ENCODE assay signal across 2 cellular contexts in the genomic region with DNA sequence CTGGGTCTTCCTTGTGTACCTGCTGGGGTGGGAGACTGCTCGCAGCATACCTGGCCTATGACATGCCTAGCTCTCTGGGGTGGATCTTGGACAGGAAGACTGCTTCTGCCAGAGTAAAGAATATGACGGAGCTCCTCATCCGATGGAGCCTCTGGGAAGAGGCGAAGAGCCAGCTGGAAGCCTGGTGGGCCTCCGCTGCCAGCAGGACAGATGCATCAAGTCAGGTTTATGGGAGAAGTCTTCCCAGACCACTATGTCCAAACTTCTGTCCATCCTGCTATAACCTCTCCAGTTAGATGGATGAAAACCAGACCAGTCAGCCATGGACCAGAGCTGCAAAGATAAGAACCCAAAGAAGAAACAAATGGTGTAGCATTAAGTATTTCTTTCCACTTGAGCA.
TF ChIP-seq lines count a peak whose summit lies in the region.

No MANE protein-coding gene starts in this region.

TF ChIP-seq in liver, 16 proteins besides CTCF, POLR2A, EP300 and RAD21 (continued from another document):
- peak; percentile 10 for TF ChIP-seq SP1 (IDR thresholded peaks at IDR 0.05)

TF ChIP-seq in HepG2, 621 proteins besides CTCF, POLR2A, EP300 and RAD21 (continued from another document):
- no peak for TF ChIP-seq ZNF138 (CRISPR knock-in tag; IDR thresholded peaks at IDR 0.05; ENCODE audit: low read depth)
- TF ChIP-seq, protein P1, sequence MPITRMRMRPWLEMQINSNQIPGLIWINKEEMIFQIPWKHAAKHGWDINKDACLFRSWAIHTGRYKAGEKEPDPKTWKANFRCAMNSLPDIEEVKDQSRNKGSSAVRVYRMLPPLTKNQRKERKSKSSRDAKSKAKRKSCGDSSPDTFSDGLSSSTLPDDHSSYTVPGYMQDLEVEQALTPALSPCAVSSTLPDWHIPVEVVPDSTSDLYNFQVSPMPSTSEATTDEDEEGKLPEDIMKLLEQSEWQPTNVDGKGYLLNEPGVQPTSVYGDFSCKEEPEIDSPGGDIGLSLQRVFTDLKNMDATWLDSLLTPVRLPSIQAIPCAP (CRISPR knock-in tag; IDR thresholded peaks at IDR 0.05; ENCODE audit: low read depth), result no peak
- no peak for TF ChIP-seq KLF12 (CRISPR knock-in tag; IDR thresholded peaks at IDR 0.05; ENCODE audit: borderline replicate concordance)
- no peak for TF ChIP-seq ZFP36 (IDR thresholded peaks at IDR 0.05; ENCODE audit: borderline replicate concordance, low read depth, low read length, partially characterized antibody)
- TF ChIP-seq, protein P2, sequence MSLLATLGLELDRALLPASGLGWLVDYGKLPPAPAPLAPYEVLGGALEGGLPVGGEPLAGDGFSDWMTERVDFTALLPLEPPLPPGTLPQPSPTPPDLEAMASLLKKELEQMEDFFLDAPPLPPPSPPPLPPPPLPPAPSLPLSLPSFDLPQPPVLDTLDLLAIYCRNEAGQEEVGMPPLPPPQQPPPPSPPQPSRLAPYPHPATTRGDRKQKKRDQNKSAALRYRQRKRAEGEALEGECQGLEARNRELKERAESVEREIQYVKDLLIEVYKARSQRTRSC (CRISPR knock-in tag; IDR thresholded peaks at IDR 0.05; ENCODE audit: low read depth), result no peak
TF ChIP-seq in HepG2: peak in this region for 0.
